7 cellular contexts compared by ENCODE assay signal in the genomic region with DNA sequence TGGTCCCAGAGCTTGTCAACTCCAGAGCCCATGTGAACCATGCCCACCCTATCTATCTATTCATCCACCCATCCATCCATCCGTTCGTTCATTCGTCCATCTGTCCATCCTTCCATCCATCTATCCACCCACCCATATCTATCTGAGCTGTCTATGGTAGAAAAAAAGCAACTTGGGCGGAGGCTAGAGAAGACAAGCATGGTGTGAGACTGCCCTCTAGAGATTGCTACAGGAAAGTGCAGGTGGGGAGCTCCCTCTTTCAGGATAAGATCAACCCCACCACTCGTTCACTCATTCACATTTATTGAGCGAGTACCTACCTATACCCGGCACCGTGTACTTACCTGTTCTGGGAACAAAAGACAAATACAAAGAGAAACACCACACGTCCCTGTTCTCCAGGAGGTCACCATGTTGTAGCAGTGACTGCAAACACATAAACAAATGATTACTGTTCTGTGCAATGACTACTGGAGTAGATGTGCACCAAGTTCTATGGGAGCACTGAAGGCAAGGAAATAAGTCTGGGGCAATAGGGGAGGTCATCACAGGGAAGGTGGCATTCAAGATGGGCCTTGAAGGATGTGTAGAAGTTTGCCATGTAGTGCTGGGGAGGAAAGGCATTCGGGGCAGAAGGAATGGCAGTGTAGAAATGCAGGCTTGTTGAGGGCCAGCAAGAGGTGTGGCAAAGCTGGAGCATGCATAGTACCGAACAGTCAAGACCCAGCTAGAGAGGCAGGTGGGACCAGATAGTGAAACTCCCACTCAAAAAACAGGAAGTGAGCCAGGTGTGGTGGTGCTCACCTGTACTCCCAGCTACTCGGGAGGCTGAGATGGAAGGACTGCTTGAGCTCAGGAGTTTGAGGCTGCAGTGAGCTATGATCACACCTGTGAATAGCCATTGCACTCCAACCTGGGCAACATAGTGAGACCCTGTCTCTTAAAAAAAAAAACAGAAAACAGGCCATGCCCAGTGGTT. TPM values are rescaled to one million over a fixed set of nuclear protein-coding genes. Genes with fewer than 3 reads are reported as not detected.
DNase-seq lines count a peak whose midpoint lies in the region; ATAC-seq and TF ChIP-seq lines count a peak whose summit lies in the region.

No MANE protein-coding gene starts in this region.

- H3K9me3 ChIP-seq in heart left ventricle = no peaks in the 10 kb centered on the region

- H3K4me3 ChIP-seq in GM12875 (ENCODE audit: low read depth, low read length) (no peak overlapping the region), heart left ventricle (no peak overlapping the region)

- H3K36me3 ChIP-seq in heart left ventricle = no peaks in the 10 kb centered on the region

- 21 to 25% (median 22%) methylated on average over 12 of the region's 12 CpGs for WGBS in heart left ventricle, 4 donors

- peaks cover 0 to 6% (median 0%) of the 10 kb centered on the region in 12 donors for H3K4me1 ChIP-seq in heart left ventricle

- H3K36me3 Mint-ChIP-seq in activated naive CD4-positive, alpha-beta T cell treated with anti-CD3 and anti-CD28 coated beads, Interleukin-2, amount 50 U/mL, for 72 hours = no peaks in the 10 kb centered on the region

- no peak overlapping the region for H3K27ac Mint-ChIP-seq in activated naive CD4-positive, alpha-beta T cell treated with anti-CD3 and anti-CD28 coated beads, Interleukin-2, amount 50 U/mL, for 72 hours

- TF ChIP-seq CTCF in GM12875 (IDR thresholded peaks at IDR 0.05; ENCODE audit: borderline replicate concordance, insufficient read depth, low read depth, low read length) (peak; percentile 85), heart left ventricle (IDR thresholded peaks at IDR 0.05) (peak; percentile 84 to 96 (median 92))

- H3K9me3 Mint-ChIP-seq in activated naive CD4-positive, alpha-beta T cell treated with anti-CD3 and anti-CD28 coated beads, Interleukin-2, amount 50 U/mL, for 72 hours = no peaks in the 10 kb centered on the region

- H3K27me3 ChIP-seq in heart left ventricle = no peaks in the 10 kb centered on the region

- peak; percentile 87 to 88 for ATAC-seq in activated naive CD4-positive, alpha-beta T cell treated with anti-CD3 and anti-CD28 coated beads, Interleukin-2, amount 50 U/mL, for 72 hours
- peak; percentile 62 to 88 (median 86) for ATAC-seq in heart left ventricle
- no peak for ATAC-seq in HG03159 (IDR thresholded peaks at IDR 0.05; ENCODE audit: unreplicated experiment)

- no peak for TF ChIP-seq POLR2A in heart left ventricle (IDR thresholded peaks at IDR 0.05)

- intact Hi-C loops in heart left ventricle (cut with DNase I) = loop anchor here (1.0 to 5.0 kb wide), 16 partner anchors 37 to 208 kb away; a partner anchor contains a TSS

- DNase-seq in NCI-H1436 (lab: John Stamatoyannopoulos, UW) (peak; percentile 77), SKM-1 (lab: John Stamatoyannopoulos, UW; ENCODE audit: unreplicated experiment) (peak; percentile 71), heart left ventricle (peak in 2 of 5 donors; percentile 42 to 54), renal cortical epithelial cell (ENCODE audit: low read depth) (peak; percentile 57)
- DNase-seq in activated naive CD4-positive, alpha-beta T cell treated with anti-CD3 and anti-CD28 coated beads, Interleukin-2, amount 50 U/mL, for 72 hours (ENCODE audit: low spot score in 2 of 2) = peak in 1 of 2 donors; percentile 61

- no peak overlapping the region for H3K27ac ChIP-seq in heart left ventricle

RNA-seq across cellular contexts. Expression of a gene that starts 13.4 kb away (rescaled TPM):
- 100 to 1,000 TPM; 128 to 137 TPM for total RNA-seq in activated naive CD4-positive, alpha-beta T cell treated with anti-CD3 and anti-CD28 coated beads, Interleukin-2, amount 50 U/mL, for 72 hours
- total RNA-seq in heart left ventricle (1,000 to 10,000 TPM in 1 of 9 donors, 100 to 1,000 TPM in 8; 225 to 1,147 (median 370) TPM), renal cortical epithelial cell (32.4 and 55.9 TPM in 2 replicates)
- polyA plus RNA-seq in heart left ventricle = 1,000 to 10,000 TPM in 1 of 2 donors, 100 to 1,000 TPM in 1; 638 to 1,709 TPM

RNA-seq across cellular contexts. Expression of a gene that starts 29.0 kb away (rescaled TPM):
- total RNA-seq in activated naive CD4-positive, alpha-beta T cell treated with anti-CD3 and anti-CD28 coated beads, Interleukin-2, amount 50 U/mL, for 72 hours = 100 to 1,000 TPM in 1 of 2 donors, 10 to 100 TPM in 1; 81.0 to 103 TPM
- total RNA-seq in heart left ventricle (10 to 100 TPM; 31.1 to 59.0 (median 41.0) TPM), renal cortical epithelial cell (71.5 and 97.1 TPM in 2 replicates)
- 10 to 100 TPM; 19.3 to 56.8 TPM for polyA plus RNA-seq in heart left ventricle

RNA-seq across cellular contexts. Expression of a gene that starts 48.4 kb away (rescaled TPM):
- 100 to 1,000 TPM in 1 of 2 donors, 10 to 100 TPM in 1; 63.6 to 123 TPM for total RNA-seq in activated naive CD4-positive, alpha-beta T cell treated with anti-CD3 and anti-CD28 coated beads, Interleukin-2, amount 50 U/mL, for 72 hours
- 100 to 1,000 TPM; 174 to 322 (median 272) TPM for total RNA-seq in heart left ventricle
- 100 to 1,000 TPM; 102 to 122 TPM for polyA plus RNA-seq in heart left ventricle
- 32.8 and 62.6 TPM in 2 replicates for total RNA-seq in renal cortical epithelial cell
